ENCODE assay signal across 1 cellular context in the genomic region with DNA sequence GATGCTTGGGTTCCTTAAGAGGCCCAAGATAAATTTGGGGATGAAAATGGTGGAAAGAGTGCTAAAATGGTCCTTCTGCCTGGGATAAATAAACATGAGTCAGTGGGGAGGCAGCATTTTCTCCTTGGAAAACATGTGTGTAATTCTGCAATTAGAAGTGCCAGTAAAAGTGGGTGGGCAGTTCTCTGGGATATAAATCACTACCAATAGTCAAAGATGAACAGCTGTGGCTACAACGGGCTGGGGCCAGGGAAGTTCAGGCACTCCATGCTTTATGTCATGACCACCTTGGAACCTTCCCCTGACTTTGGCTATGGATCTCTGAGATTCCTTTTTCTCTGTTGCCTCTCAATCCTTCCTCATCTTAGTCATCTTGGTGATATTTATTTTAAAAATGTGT.
TF ChIP-seq lines count a peak whose summit lies in the region.

No MANE protein-coding gene starts in this region.

TF ChIP-seq in GM23338, 12 proteins besides CTCF, POLR2A, EP300 and RAD21 (continued from another document):
- no peak for TF ChIP-seq ZNF462 (CRISPR knock-in tag; IDR thresholded peaks at IDR 0.05)
